13 cellular contexts compared by ENCODE assay signal in genomic region chr20:49948809-49949507, GRCh38. TPM values are rescaled to one million over a fixed set of nuclear protein-coding genes. Genes with fewer than 3 reads are reported as not detected.
DNase-seq lines count a peak whose midpoint lies in the region; ATAC-seq and TF ChIP-seq lines count a peak whose summit lies in the region.
"Had no signal": no experiment of that assay in that cellular context is flagged by ENCODE, and none has a peak within 500 bp of the region (broad histone marks: within the 10 kb centered on the region; RNA-seq: fewer than 3 reads in every experiment).

No MANE protein-coding gene starts in this region.

- H3K27ac Mint-ChIP-seq in stimulated activated naive CD8-positive, alpha-beta T cell treated with anti-CD3 and anti-CD28 coated beads, Interleukin-15, Interleukin-2, amounts not matched to agents 100 ng/mL and 50 ng/mL, for 24 hours: peak overlapping the region; percentile 9
- H3K27ac Mint-ChIP-seq in T-helper 17 cell: peak overlapping the region; percentile 49
- H3K27ac Mint-ChIP-seq: GM23338 had no signal

- no peak for ATAC-seq in stimulated activated naive CD8-positive, alpha-beta T cell treated with anti-CD3 and anti-CD28 coated beads, Interleukin-15, Interleukin-2, amounts not matched to agents 100 U/mL and 50 U/mL, for 24 hours
- ATAC-seq in T-helper 17 cell (no peak), GM18519 (IDR thresholded peaks at IDR 0.05; ENCODE audit: low FRiP score, unreplicated experiment) (no peak)
- ATAC-seq: GM23338 had no signal

- H3K4me3 ChIP-seq in fibroblast of pulmonary artery (replicated peaks; ENCODE audit: low read depth, low read length): no peak overlapping the region
- H3K4me3 ChIP-seq: GM23338, right atrium auricular region, upper lobe of left lung had no signal

- no peak for TF ChIP-seq CTCF in fibroblast of pulmonary artery (IDR thresholded peaks at IDR 0.05; ENCODE audit: low read length, missing control alignments)

- no peaks in the 10 kb centered on the region for H3K9me3 Mint-ChIP-seq in stimulated activated naive CD8-positive, alpha-beta T cell treated with anti-CD3 and anti-CD28 coated beads, Interleukin-15, Interleukin-2, amounts not matched to agents 100 ng/mL and 50 ng/mL, for 24 hours
- H3K9me3 Mint-ChIP-seq: GM23338 had no signal

- peaks cover 85% of the 10 kb centered on the region for H3K36me3 Mint-ChIP-seq in stimulated activated naive CD8-positive, alpha-beta T cell treated with anti-CD3 and anti-CD28 coated beads, Interleukin-15, Interleukin-2, amounts not matched to agents 100 ng/mL and 50 ng/mL, for 24 hours (ENCODE audit: low read depth)
- peaks cover 11% of the 10 kb centered on the region for H3K36me3 Mint-ChIP-seq in T-helper 17 cell (ENCODE audit: low read depth)

- DNase-seq in stimulated activated naive CD8-positive, alpha-beta T cell treated with anti-CD3 and anti-CD28 coated beads, Interleukin-15, Interleukin-2, amounts not matched to agents 100 U/mL and 50 U/mL, for 24 hours: no peak
- DNase-seq in T-helper 17 cell (no peak), fibroblast of pulmonary artery (ENCODE audit: low read depth) (peak; percentile 66), stromal cell of bone marrow (ENCODE audit: low read depth) (peak; percentile 92), NCI-H1048 (lab: John Stamatoyannopoulos, UW) (no peak)
- DNase-seq in activated CD4-positive, alpha-beta T cell treated with anti-CD3 and anti-CD28 coated beads for 4 hours: no peak
- DNase-seq: endodermal cell, NCI-H82, upper lobe of left lung had no signal

- H3K4me3 Mint-ChIP-seq in stimulated activated naive CD8-positive, alpha-beta T cell treated with anti-CD3 and anti-CD28 coated beads, Interleukin-15, Interleukin-2, amounts not matched to agents 100 ng/mL and 50 ng/mL, for 24 hours: no peak overlapping the region
- H3K4me3 Mint-ChIP-seq in T-helper 17 cell: no peak overlapping the region
- H3K4me3 Mint-ChIP-seq: endodermal cell, GM23338 had no signal

- H3K27me3 Mint-ChIP-seq in stimulated activated naive CD8-positive, alpha-beta T cell treated with anti-CD3 and anti-CD28 coated beads, Interleukin-15, Interleukin-2, amounts not matched to agents 100 ng/mL and 50 ng/mL, for 24 hours: no peaks in the 10 kb centered on the region
- no peaks in the 10 kb centered on the region for H3K27me3 Mint-ChIP-seq in T-helper 17 cell

- H3K9me3 ChIP-seq in T-helper 17 cell (ENCODE audit: control insufficient read depth, low read length, poor library complexity, severe bottlenecking): no peaks in the 10 kb centered on the region
- H3K9me3 ChIP-seq: right atrium auricular region, upper lobe of left lung had no signal

- peaks cover 21% of the 10 kb centered on the region for H3K4me1 Mint-ChIP-seq in stimulated activated naive CD8-positive, alpha-beta T cell treated with anti-CD3 and anti-CD28 coated beads, Interleukin-15, Interleukin-2, amounts not matched to agents 100 ng/mL and 50 ng/mL, for 24 hours (ENCODE audit: low read depth)
- H3K4me1 Mint-ChIP-seq in T-helper 17 cell: peaks cover 11% of the 10 kb centered on the region
- H3K4me1 Mint-ChIP-seq: endodermal cell, GM23338 had no signal

RNA-seq across cellular contexts. Expression of gene RNF114, which starts 12.8 kb away (rescaled TPM):
- 100 to 1,000 TPM; 104 to 111 TPM for total RNA-seq in T-helper 17 cell

RNA-seq across cellular contexts. Expression of gene SPATA2, which starts 33.6 kb away (rescaled TPM):
- total RNA-seq in T-helper 17 cell: 10 to 100 TPM; 23.5 to 24.9 TPM

RNA-seq across cellular contexts. Expression of gene SNAI1, which starts 33.8 kb away (rescaled TPM):
- 1 to 10 TPM; 2.2 to 3.3 TPM for total RNA-seq in T-helper 17 cell

Comparison
In these comparisons a context has a peak if more than half of its experiments do, and no peak if none do; other contexts are left out.
1. DNase-seq: peak in fibroblast of pulmonary artery (single experiment) and stromal cell of bone marrow (single experiment); none in stimulated activated naive CD8-positive, alpha-beta T cell treated with anti-CD3 and anti-CD28 coated beads, Interleukin-15, Interleukin-2, amounts not matched to agents 100 U/mL and 50 U/mL, for 24 hours (single experiment), T-helper 17 cell (0 of 3), activated CD4-positive, alpha-beta T cell treated with anti-CD3 and anti-CD28 coated beads for 4 hours (0 of 2) and NCI-H1048 (single experiment).